ENCODE assay signal across 21 cellular contexts in the genomic region with DNA sequence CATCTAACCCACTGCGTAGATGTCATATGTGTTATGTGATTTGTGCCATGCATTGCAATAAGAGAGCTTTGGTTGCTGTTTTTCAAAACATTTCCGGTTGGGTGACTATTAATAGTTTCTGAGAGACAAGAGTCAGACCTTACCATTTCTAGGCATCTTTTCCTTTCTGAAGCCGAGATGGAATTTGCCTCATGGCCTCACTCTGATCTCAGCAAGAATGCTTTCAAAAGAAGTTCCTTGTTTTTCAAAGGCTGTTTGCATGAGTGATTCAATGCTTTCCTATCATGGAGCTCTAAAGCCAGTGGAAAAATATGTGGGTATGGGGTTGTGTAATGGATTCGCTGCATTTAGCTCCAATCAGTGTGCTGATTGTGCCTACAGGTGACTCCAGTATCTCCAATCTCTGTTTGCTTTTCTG.
DNase-seq lines count a peak whose midpoint lies in the region; ATAC-seq and TF ChIP-seq lines count a peak whose summit lies in the region.
"Had no signal": no experiment of that assay in that cellular context is flagged by ENCODE, and none has a peak within 500 bp of the region (broad histone marks: within the 10 kb centered on the region; RNA-seq: fewer than 3 reads in every experiment).

No MANE protein-coding gene starts in this region.

- intact Hi-C loops in ascending aorta (cut with DNase I) = no loop called here
- intact Hi-C loops in PC-3 (cut with micrococcal nuclease) = no loop called here

- H2AFZ ChIP-seq in hepatocyte (no peak overlapping the region), PC-3 (ENCODE audit: low read length) (no peak overlapping the region)
- H2AFZ ChIP-seq: parathyroid adenoma had no signal

- BruUV-seq in PC-3 (replicated peaks; lab: Mats Ljungman, UMichigan) = no TSS peak

- DNase-seq in COLO829 (ENCODE audit: low spot score) (peak; percentile 15), ascending aorta (ENCODE audit: low spot score in 2 of 2) (no peak), hepatocyte (ENCODE audit: low spot score) (peak; percentile 53), NCI-H1694 treated with DMSO at 0.1 percent for 48 hours (lab: John Stamatoyannopoulos, UW) (no peak), mucosa of gallbladder (ENCODE audit: low spot score) (no peak), PC-3 (no peak)
- DNase-seq: activated CD8-positive, alpha-beta T cell treated with anti-CD3 and anti-CD28 coated beads for 36 hours; activated T-cell treated with anti-CD3 and anti-CD28 coated beads, Interleukin-2, amount 50 U/mL, for 72 hours; gastrocnemius medialis; H9; MV-4-11; naive thymus-derived CD4-positive, alpha-beta T cell; NCI-H2107; NCI-H524; stimulated activated CD8-positive, alpha-beta memory T cell treated with anti-CD3 and anti-CD28 coated beads, Interleukin-4, amount 100 ng/mL, for 48 hours had no signal

- H3K4me1 ChIP-seq in ascending aorta (peaks cover 0 to 3% of the 10 kb centered on the region in 2 donors), hepatocyte (ENCODE audit: insufficient read depth) (no peaks in the 10 kb centered on the region), rectal smooth muscle tissue (ENCODE audit: control insufficient read depth, insufficient read depth, low read length) (peaks cover 16% of the 10 kb centered on the region), PC-3 (ENCODE audit: insufficient read depth, low read length) (no peaks in the 10 kb centered on the region)
- H3K4me1 ChIP-seq: breast epithelium had no signal

- H3K79me2 ChIP-seq in hepatocyte = no peaks in the 10 kb centered on the region
- H3K79me2 ChIP-seq in PC-3 (ENCODE audit: low read length) = no peaks in the 10 kb centered on the region
- H3K79me2 ChIP-seq: parathyroid adenoma had no signal

- ATAC-seq in GM21360 (IDR thresholded peaks at IDR 0.05; ENCODE audit: unreplicated experiment) = no peak
- ATAC-seq in PC-3 = no peak
- ATAC-seq: activated CD8-positive, alpha-beta T cell treated with anti-CD3 and anti-CD28 coated beads for 36 hours; activated T-cell treated with anti-CD3 and anti-CD28 coated beads, Interleukin-2, amount 50 U/mL, for 72 hours; gastrocnemius medialis; naive thymus-derived CD4-positive, alpha-beta T cell had no signal

- POLR2A ChIA-PET in PC-3 (lab: Charles Lee; ENCODE audit: unreplicated experiment) = no interaction called here

- H3K9me2 ChIP-seq in hepatocyte (replicated peaks; ENCODE audit: insufficient read depth) = no peaks in the 10 kb centered on the region
- no peaks in the 10 kb centered on the region for H3K9me2 ChIP-seq in PC-3 (replicated peaks; ENCODE audit: low read length)

- H3K9me3 ChIP-seq in ascending aorta = no peaks in the 10 kb centered on the region
- H3K9me3 ChIP-seq in hepatocyte (ENCODE audit: low read depth) = no peaks in the 10 kb centered on the region
- no peaks in the 10 kb centered on the region for H3K9me3 ChIP-seq in PC-3 (ENCODE audit: low read length)
- H3K9me3 ChIP-seq: breast epithelium, gastrocnemius medialis, thoracic aorta had no signal

- TF ChIP-seq CTCF in ascending aorta (IDR thresholded peaks at IDR 0.05) = no peak
- TF ChIP-seq CTCF in hepatocyte (IDR thresholded peaks at IDR 0.05; ENCODE audit: poor library complexity) = no peak
- TF ChIP-seq CTCF in PC-3 (conservative IDR thresholded peaks at IDR 0.05; ENCODE audit: low read depth, low read length) = no peak

- H3K36me3 ChIP-seq in ascending aorta (no peaks in the 10 kb centered on the region), hepatocyte (replicated peaks; ENCODE audit: insufficient read depth, low read depth) (no peaks in the 10 kb centered on the region), rectal smooth muscle tissue (ENCODE audit: control insufficient read depth, insufficient read depth, low read length) (no peaks in the 10 kb centered on the region), PC-3 (ENCODE audit: low read depth, low read length) (no peaks in the 10 kb centered on the region)
- H3K36me3 ChIP-seq: breast epithelium, thoracic aorta had no signal

- H4K20me1 ChIP-seq in hepatocyte (ENCODE audit: insufficient read depth, poor library complexity, severe bottlenecking) (no peaks in the 10 kb centered on the region), PC-3 (ENCODE audit: low read length) (no peaks in the 10 kb centered on the region)

- CTCF ChIA-PET in PC-3 (lab: Charles Lee) = no interaction called here

- no peaks in the 10 kb centered on the region for H3F3A ChIP-seq in PC-3 (ENCODE audit: low read length, unreplicated experiment)

- no peak overlapping the region for H3K4me2 ChIP-seq in hepatocyte
- H3K4me2 ChIP-seq in PC-3 (ENCODE audit: low read length) = no peak overlapping the region

- H3K27ac ChIP-seq in ascending aorta (peak overlapping the region; percentile 54 to 57), hepatocyte (peak overlapping the region; percentile 27), rectal smooth muscle tissue (ENCODE audit: low read depth, low read length) (peak overlapping the region; percentile 80), PC-3 (ENCODE audit: low read length) (no peak overlapping the region)
- H3K27ac ChIP-seq: breast epithelium, gastrocnemius medialis, parathyroid adenoma had no signal

- WGBS in hepatocyte (ENCODE audit: low lambda C conversion rate, missing lambda C conversion rate) = 19% methylated on average over 4 of the region's 4 CpGs

- H3K4me3 ChIP-seq in ascending aorta = no peak overlapping the region
- H3K4me3 ChIP-seq in hepatocyte = no peak overlapping the region
- H3K4me3 ChIP-seq in rectal smooth muscle tissue (ENCODE audit: low read length) = no peak overlapping the region
- no peak overlapping the region for H3K4me3 ChIP-seq in PC-3 (ENCODE audit: low read length)
- H3K4me3 ChIP-seq: breast epithelium, gastrocnemius medialis, lung, thoracic aorta had no signal

- H3K9ac ChIP-seq in rectal smooth muscle tissue (ENCODE audit: low read length) (no peak overlapping the region), PC-3 (ENCODE audit: low read length) (no peak overlapping the region)
- H3K9ac ChIP-seq: parathyroid adenoma had no signal

- H3K27me3 ChIP-seq in ascending aorta (no peaks in the 10 kb centered on the region), hepatocyte (no peaks in the 10 kb centered on the region), rectal smooth muscle tissue (ENCODE audit: control insufficient read depth, insufficient read depth, low read length) (no peaks in the 10 kb centered on the region), PC-3 (ENCODE audit: low read length) (no peaks in the 10 kb centered on the region)
- H3K27me3 ChIP-seq: breast epithelium, gastrocnemius medialis had no signal

Comparison
In these comparisons a context has a peak if more than half of its experiments do, and no peak if none do; other contexts are left out.
1. DNase-seq: peak in COLO829 (single experiment) and hepatocyte (single experiment); none in ascending aorta (0 of 2), NCI-H1694 treated with DMSO at 0.1 percent for 48 hours (single experiment), mucosa of gallbladder (single experiment) and PC-3 (single experiment).